ENCODE assay signal across 8 cellular contexts in the genomic region with DNA sequence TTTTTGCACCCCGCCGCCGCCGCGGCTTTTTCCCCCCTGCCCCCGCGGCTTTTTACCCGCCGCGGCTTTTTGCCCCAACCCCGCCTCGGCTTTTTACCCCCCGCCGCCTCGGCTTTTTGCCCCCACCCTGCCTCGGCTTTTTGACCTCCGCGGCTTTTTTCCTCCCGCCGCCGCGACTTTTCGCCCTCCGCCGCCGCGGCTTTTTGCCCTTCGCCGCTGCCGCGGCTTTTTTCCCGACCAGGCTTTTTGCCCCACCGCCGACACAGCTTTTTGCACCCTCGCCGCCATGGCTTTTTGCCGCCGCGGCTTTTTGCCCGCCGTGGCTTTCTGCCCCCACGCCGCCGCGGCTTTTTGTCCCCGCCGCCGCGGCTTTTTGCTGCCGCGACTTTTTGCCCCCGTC.
DNase-seq lines count a peak whose midpoint lies in the region; ATAC-seq and TF ChIP-seq lines count a peak whose summit lies in the region.

No MANE protein-coding gene starts in this region.

- peak overlapping the region; percentile 45 for H3K4me3 Mint-ChIP-seq in activated T-helper 2 cell treated with anti-CD3 and anti-CD28 coated beads, Interferon-gamma antibody, Interleukin-2, Interleukin-4, amounts not matched to agents 10 μg/mL and 5 μg/mL and 100 μg/mL, durations not matched to agents 14 hours and 24 hours and 36 hours (ENCODE audit: low read depth)

- no peaks in the 10 kb centered on the region for H3K79me2 ChIP-seq in Karpas-422 (ENCODE audit: low read length)

- no peak for ATAC-seq in HG02642 (IDR thresholded peaks at IDR 0.05; ENCODE audit: poor library complexity, unreplicated experiment)

- H3K9me3 Mint-ChIP-seq in activated T-helper 2 cell treated with anti-CD3 and anti-CD28 coated beads, Interferon-gamma antibody, Interleukin-2, Interleukin-4, amounts not matched to agents 10 μg/mL and 5 μg/mL and 100 μg/mL, durations not matched to agents 14 hours and 24 hours and 36 hours, result no peaks in the 10 kb centered on the region

- H3K9ac ChIP-seq in Karpas-422 (ENCODE audit: low read length), result no peak overlapping the region

- H3K27ac Mint-ChIP-seq in activated T-helper 2 cell treated with anti-CD3 and anti-CD28 coated beads, Interferon-gamma antibody, Interleukin-2, Interleukin-4, amounts not matched to agents 10 μg/mL and 5 μg/mL and 100 μg/mL, durations not matched to agents 14 hours and 24 hours and 36 hours, result no peak overlapping the region

- peaks cover 3% of the 10 kb centered on the region; the same call in 1 of the 2 replicates for H3K9me3 ChIP-seq in Karpas-422 (ENCODE audit: low read length)

- H3K9me2 ChIP-seq in Karpas-422 (replicated peaks; ENCODE audit: insufficient read depth, low read length), result no peaks in the 10 kb centered on the region

- no peaks in the 10 kb centered on the region for H3K4me1 Mint-ChIP-seq in activated T-helper 2 cell treated with anti-CD3 and anti-CD28 coated beads, Interferon-gamma antibody, Interleukin-2, Interleukin-4, amounts not matched to agents 10 μg/mL and 5 μg/mL and 100 μg/mL, durations not matched to agents 14 hours and 24 hours and 36 hours (ENCODE audit: low read depth)

- H3K4me1 ChIP-seq in Karpas-422 (ENCODE audit: low read length), result no peaks in the 10 kb centered on the region

- peak; percentile 2 for DNase-seq in GM10266 (ENCODE audit: extremely low spot score)
- no peak for DNase-seq in activated T-helper 2 cell treated with anti-CD3 and anti-CD28 coated beads, Interferon-gamma antibody, Interleukin-2, Interleukin-4, amounts not matched to agents 10 μg/mL and 5 μg/mL and 100 μg/mL, durations not matched to agents 14 hours and 24 hours and 36 hours (ENCODE audit: low spot score)
- peak; percentile 0 for DNase-seq in left kidney (ENCODE audit: low read depth, low spot score)
- DNase-seq in middle frontal gyrus (ENCODE audit: extremely low spot score, low spot score), result no peak
- DNase-seq in Karpas-422, result no peak
- no peak for DNase-seq in NCI-H1930 (lab: John Stamatoyannopoulos, UW)

- intact Hi-C loops in activated T-helper 2 cell treated with anti-CD3 and anti-CD28 coated beads, Interferon-gamma antibody, Interleukin-2, Interleukin-4, amounts not matched to agents 10 μg/mL and 5 μg/mL and 100 μg/mL, durations not matched to agents 14 hours and 24 hours and 36 hours (cut with micrococcal nuclease), result no loop called here

- peaks cover 6% of the 10 kb centered on the region for H3K27me3 Mint-ChIP-seq in activated T-helper 2 cell treated with anti-CD3 and anti-CD28 coated beads, Interferon-gamma antibody, Interleukin-2, Interleukin-4, amounts not matched to agents 10 μg/mL and 5 μg/mL and 100 μg/mL, durations not matched to agents 14 hours and 24 hours and 36 hours (ENCODE audit: low read depth)

- peak overlapping the region; percentile 50 for H3K27ac ChIP-seq in 22Rv1
- H3K27ac ChIP-seq in Karpas-422 (ENCODE audit: low read length), result no peak overlapping the region

- TF ChIP-seq CTCF in 22Rv1 (IDR thresholded peaks at IDR 0.05), result no peak
- no peak for TF ChIP-seq CTCF in GM10266 (IDR thresholded peaks at IDR 0.05; ENCODE audit: control insufficient read depth, insufficient read depth, low read depth, missing control alignments)

- no peak overlapping the region for H3K4me3 ChIP-seq in Karpas-422 (ENCODE audit: low read length)

- H2AFZ ChIP-seq in Karpas-422 (ENCODE audit: low read length), result no peak overlapping the region

- no peaks in the 10 kb centered on the region for H3K27me3 ChIP-seq in Karpas-422 (ENCODE audit: low read length)

- no peaks in the 10 kb centered on the region for H3K36me3 Mint-ChIP-seq in activated T-helper 2 cell treated with anti-CD3 and anti-CD28 coated beads, Interferon-gamma antibody, Interleukin-2, Interleukin-4, amounts not matched to agents 10 μg/mL and 5 μg/mL and 100 μg/mL, durations not matched to agents 14 hours and 24 hours and 36 hours (ENCODE audit: low read depth)

- H3K36me3 ChIP-seq in Karpas-422 (ENCODE audit: insufficient read depth, low read length), result no peaks in the 10 kb centered on the region

- no peaks in the 10 kb centered on the region for H4K20me1 ChIP-seq in Karpas-422 (ENCODE audit: insufficient read depth, low read depth, low read length)

- H3K4me2 ChIP-seq in Karpas-422 (ENCODE audit: low read depth, low read length, poor library complexity, severe bottlenecking), result no peak overlapping the region

Comparison
In these comparisons a context has a peak if more than half of its experiments do, and no peak if none do; other contexts are left out.
1. DNase-seq: peak in GM10266 (single experiment) and left kidney (single experiment); none in activated T-helper 2 cell treated with anti-CD3 and anti-CD28 coated beads, Interferon-gamma antibody, Interleukin-2, Interleukin-4, amounts not matched to agents 10 μg/mL and 5 μg/mL and 100 μg/mL, durations not matched to agents 14 hours and 24 hours and 36 hours (single experiment), middle frontal gyrus (single experiment), Karpas-422 (single experiment) and NCI-H1930 (0 of 2).